ENCODE assay signal across 1 cellular context in the genomic region with DNA sequence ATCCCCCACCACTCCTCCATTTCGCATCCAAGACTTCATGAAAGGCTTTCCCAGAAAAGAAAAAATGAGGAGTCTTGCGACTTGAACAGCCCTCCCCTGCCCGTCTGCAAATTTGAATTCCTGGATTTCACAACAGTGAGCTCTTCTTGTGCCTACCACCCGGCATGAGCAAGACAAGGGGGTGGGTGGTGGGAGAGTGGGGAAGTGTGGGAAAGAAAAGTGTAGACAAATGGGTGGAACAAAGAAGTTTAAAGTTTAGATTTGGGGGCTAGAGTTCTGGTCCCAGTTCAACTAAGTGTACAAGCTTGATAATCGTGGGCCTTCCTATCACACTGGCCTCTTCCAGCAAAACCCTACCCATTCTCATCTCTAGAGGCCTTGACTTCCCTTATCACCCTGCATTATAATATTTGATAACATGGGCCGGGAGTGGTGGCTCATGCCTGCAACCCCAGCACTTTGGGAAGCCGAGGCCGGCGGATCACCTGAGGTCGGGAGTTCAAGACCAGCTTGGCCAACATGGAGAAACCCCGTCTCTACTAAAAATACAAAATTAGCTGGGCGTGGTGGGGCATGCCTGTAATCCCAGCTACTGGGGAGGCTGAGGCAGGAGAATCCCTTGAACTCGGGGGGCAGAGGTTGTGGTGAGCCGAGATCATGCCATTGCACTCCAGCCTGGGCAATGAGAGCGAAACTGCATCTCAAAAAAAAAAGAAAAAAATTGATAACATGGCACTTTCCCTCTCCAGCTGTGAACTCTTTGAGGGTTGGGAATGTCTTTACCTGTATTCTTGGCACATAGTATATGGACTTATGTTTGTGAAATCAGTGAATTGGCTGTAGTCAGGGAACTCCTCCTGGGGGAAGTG.
TF ChIP-seq lines count a peak whose summit lies in the region.

No MANE protein-coding gene starts in this region.

TF ChIP-seq in K562, 482 proteins besides CTCF, POLR2A, EP300 and RAD21 (continued from another document):
- TF ChIP-seq ELK1 (CRISPR knock-in tag; IDR thresholded peaks at IDR 0.05) (no peak), ZBTB11 (CRISPR knock-in tag; IDR thresholded peaks at IDR 0.05) (no peak), MECOM (CRISPR knock-in tag; IDR thresholded peaks at IDR 0.05) (no peak), ZNF316 (IDR thresholded peaks at IDR 0.05) (peak; percentile 84), ZNF655 (CRISPR knock-in tag; IDR thresholded peaks at IDR 0.05) (no peak), BMI1 (IDR thresholded peaks at IDR 0.05; ENCODE audit: low read length) (no peak), ZNF133 (CRISPR knock-in tag; IDR thresholded peaks at IDR 0.05) (no peak), OTX1 (CRISPR knock-in tag; IDR thresholded peaks at IDR 0.05) (no peak; the same call in 1 of the 2 replicates), ETV1 (tag; conservative IDR thresholded peaks at IDR 0.05; ENCODE audit: low read depth) (no peak), CCAR2 (IDR thresholded peaks at IDR 0.05; ENCODE audit: low read depth, low read length) (0 out of 2 replicates have a peak, but pooled peaks have one; percentile 30), LARP7 (IDR thresholded peaks at IDR 0.05) (no peak), SLC30A9 (CRISPR knock-in tag; IDR thresholded peaks at IDR 0.05) (no peak), THRAP3 (IDR thresholded peaks at IDR 0.05; ENCODE audit: borderline replicate concordance) (no peak), HNRNPH1 (optimal IDR thresholded peaks at IDR 0.05; ENCODE audit: low read depth, low read length) (no peak), NFRKB (IDR thresholded peaks at IDR 0.05; ENCODE audit: low read depth) (no peak), ZNF263 (CRISPR knock-in tag; IDR thresholded peaks at IDR 0.05; ENCODE audit: borderline replicate concordance) (no peak), ARNT (IDR thresholded peaks at IDR 0.05) (peak in 1 of 2 experiments; percentile 62; a peak in 1 of 4 replicates), TAF7 (tag; IDR thresholded peaks at IDR 0.05) (peak; percentile 55), PYGO2 (tag; IDR thresholded peaks at IDR 0.05) (no peak), ZNF354B (CRISPR knock-in tag; IDR thresholded peaks at IDR 0.05) (no peak), ZNF232 (CRISPR knock-in tag; IDR thresholded peaks at IDR 0.05) (no peak), ZBTB2 (IDR thresholded peaks at IDR 0.05) (peak; percentile 75), FOXK2 (conservative IDR thresholded peaks at IDR 0.05 in 1 of 2, IDR thresholded peaks at IDR 0.05 in 1 of 2; ENCODE audit: low read depth in 2 of 2) (no peak), POLR2B (IDR thresholded peaks at IDR 0.05; ENCODE audit: low read depth, partially characterized antibody) (peak; percentile 10), XRCC4 (IDR thresholded peaks at IDR 0.05; ENCODE audit: extremely low read depth, insufficient read depth, insufficient read length) (no peak), CBX2 (IDR thresholded peaks at IDR 0.05; ENCODE audit: insufficient read depth, low read length, poor library complexity, severe bottlenecking) (no peak), TAF9B (IDR thresholded peaks at IDR 0.05; ENCODE audit: partially characterized antibody) (no peak), PHB (CRISPR knock-in tag; IDR thresholded peaks at IDR 0.05) (no peak), ZC3H8 (IDR thresholded peaks at IDR 0.05) (no peak), CHCHD3 (CRISPR knock-in tag; IDR thresholded peaks at IDR 0.05) (no peak), XRCC3 (IDR thresholded peaks at IDR 0.05) (no peak), ZNF449 (CRISPR knock-in tag; IDR thresholded peaks at IDR 0.05) (no peak), ZNF561 (CRISPR knock-in tag; conservative IDR thresholded peaks at IDR 0.05) (no peak), RBM39 (optimal IDR thresholded peaks at IDR 0.05; ENCODE audit: low read depth, low read length) (no peak), PHF21A (IDR thresholded peaks at IDR 0.05; ENCODE audit: borderline replicate concordance, low read depth) (no peak), POU5F1 (IDR thresholded peaks at IDR 0.05; ENCODE audit: borderline replicate concordance, low read depth, low read length, partially characterized antibody) (no peak), MYC (IDR thresholded peaks at IDR 0.05; ENCODE audit: low read depth, low read length) (no peak), MYC (CRISPR knock-in tag; IDR thresholded peaks at IDR 0.05; ENCODE audit: borderline replicate concordance, low read depth) (peak; percentile 57; the same call in 1 of the 2 replicates)
- TF ChIP-seq, protein P1, sequence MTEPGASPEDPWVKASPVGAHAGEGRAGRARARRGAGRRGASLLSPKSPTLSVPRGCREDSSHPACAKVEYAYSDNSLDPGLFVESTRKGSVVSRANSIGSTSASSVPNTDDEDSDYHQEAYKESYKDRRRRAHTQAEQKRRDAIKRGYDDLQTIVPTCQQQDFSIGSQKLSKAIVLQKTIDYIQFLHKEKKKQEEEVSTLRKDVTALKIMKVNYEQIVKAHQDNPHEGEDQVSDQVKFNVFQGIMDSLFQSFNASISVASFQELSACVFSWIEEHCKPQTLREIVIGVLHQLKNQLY (CRISPR knock-in tag; conservative IDR thresholded peaks at IDR 0.05): no peak
- TF ChIP-seq, protein P2, sequence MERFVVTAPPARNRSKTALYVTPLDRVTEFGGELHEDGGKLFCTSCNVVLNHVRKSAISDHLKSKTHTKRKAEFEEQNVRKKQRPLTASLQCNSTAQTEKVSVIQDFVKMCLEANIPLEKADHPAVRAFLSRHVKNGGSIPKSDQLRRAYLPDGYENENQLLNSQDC (CRISPR knock-in tag; IDR thresholded peaks at IDR 0.05): no peak; the same call in 1 of the 2 replicates
